ENCODE assay signal across 8 cellular contexts in genomic region chr16:4538067-4538385, GRCh38. TPM values are rescaled to one million over a fixed set of nuclear protein-coding genes. Genes with fewer than 3 reads are reported as not detected.
DNase-seq lines count a peak whose midpoint lies in the region; ATAC-seq and TF ChIP-seq lines count a peak whose summit lies in the region.

No MANE protein-coding gene starts in this region.

- no peak overlapping the region for H2AFZ ChIP-seq in Karpas-422 (ENCODE audit: low read length)

- peaks cover 34% of the 10 kb centered on the region for H3K4me1 ChIP-seq in mononuclear cell (ENCODE audit: insufficient read depth, low read length)
- H3K4me1 ChIP-seq in Karpas-422 (ENCODE audit: low read length) = no peaks in the 10 kb centered on the region

- H3K4me2 ChIP-seq in Karpas-422 (ENCODE audit: low read depth, low read length, poor library complexity, severe bottlenecking) = no peak overlapping the region

- H3K9me2 ChIP-seq in Karpas-422 (replicated peaks; ENCODE audit: insufficient read depth, low read length) = no peaks in the 10 kb centered on the region

- no peak overlapping the region for H3K9ac ChIP-seq in Karpas-422 (ENCODE audit: low read length)

- H3K27me3 ChIP-seq in AG04450 (ENCODE audit: control insufficient read depth, insufficient read depth, low read length) (peaks cover 12% of the 10 kb centered on the region), mononuclear cell (ENCODE audit: insufficient read depth, low read length) (no peaks in the 10 kb centered on the region), Karpas-422 (ENCODE audit: low read length) (no peaks in the 10 kb centered on the region)

- no peaks in the 10 kb centered on the region for H3K79me2 ChIP-seq in Karpas-422 (ENCODE audit: low read length)

- H3K9me3 Mint-ChIP-seq in IgD-negative memory B cell = peaks cover 5 to 9% (median 6%) of the 10 kb centered on the region in 3 donors

- peak overlapping the region; percentile 3 to 87 (median 79) for H3K4me3 Mint-ChIP-seq in IgD-negative memory B cell

- DNase-seq in AG04450 (ENCODE audit: low read depth, low spot score) = no peak
- no peak for DNase-seq in coronary artery (ENCODE audit: low spot score)
- DNase-seq in Karpas-422 = no peak
- DNase-seq in SK-N-DZ (ENCODE audit: low spot score) = no peak
- DNase-seq in pons (ENCODE audit: low spot score) = no peak

- no peak overlapping the region for H3K27ac Mint-ChIP-seq in IgD-negative memory B cell

- peaks cover 2% of the 10 kb centered on the region for H3K36me3 Mint-ChIP-seq in IgD-negative memory B cell

- TF ChIP-seq CTCF in AG04450 (IDR thresholded peaks at IDR 0.05; ENCODE audit: low read depth, low read length) = no peak
- TF ChIP-seq CTCF in coronary artery (IDR thresholded peaks at IDR 0.05) = no peak

- CTCF ChIA-PET in AG04450 (lab: Charles Lee) = interaction anchor here (0.5 kb wide), 1 partner anchor 61 kb away, joined by 5 read pairs; no protein-coding TSS in a partner anchor

- no peaks in the 10 kb centered on the region for H3K27me3 Mint-ChIP-seq in IgD-negative memory B cell

- H3K4me3 ChIP-seq in AG04450 (ENCODE audit: low read depth, low read length) (peak overlapping the region; percentile 76), coronary artery (peak overlapping the region; percentile 92), mononuclear cell (ENCODE audit: low read length) (peak overlapping the region; percentile 57), Karpas-422 (ENCODE audit: low read length) (no peak overlapping the region)

- peaks cover 20% of the 10 kb centered on the region for H3K9me3 ChIP-seq in AG04450 (ENCODE audit: control insufficient read depth, insufficient read depth, low read length)
- no peaks in the 10 kb centered on the region for H3K9me3 ChIP-seq in mononuclear cell (ENCODE audit: low read depth, low read length)
- no peaks in the 10 kb centered on the region; the same call in none of the 2 replicates for H3K9me3 ChIP-seq in Karpas-422 (ENCODE audit: low read length)

- POLR2A ChIA-PET in AG04450 (lab: Yijun Ruan, JAX) = interaction anchor here (0.6 kb wide), 1 partner anchor 57 kb away, joined by 5 read pairs; no protein-coding TSS in a partner anchor

- H3K36me3 ChIP-seq in Karpas-422 (ENCODE audit: insufficient read depth, low read length) = no peaks in the 10 kb centered on the region

- H3K4me1 Mint-ChIP-seq in IgD-negative memory B cell = peaks cover 11 to 14% (median 14%) of the 10 kb centered on the region in 3 donors

- no peak overlapping the region for H3K27ac ChIP-seq in AG04450 (ENCODE audit: low read depth, low read length)
- H3K27ac ChIP-seq in coronary artery = peak overlapping the region; percentile 90 to 92
- H3K27ac ChIP-seq in Karpas-422 (ENCODE audit: low read length) = no peak overlapping the region

- no peaks in the 10 kb centered on the region for H4K20me1 ChIP-seq in Karpas-422 (ENCODE audit: insufficient read depth, low read depth, low read length)

- ATAC-seq in GM19372 (IDR thresholded peaks at IDR 0.05; ENCODE audit: low read depth, unreplicated experiment) = peak; percentile 18

RNA-seq across cellular contexts. Expression of gene CDIP1, which starts 0.5 kb away (rescaled TPM):
- polyA plus RNA-seq in AG04450 (2011; rRNA removed) (12.2 and 14.9 TPM in 2 replicates), IgD-negative memory B cell (28.5 TPM)
- 7.9 and 9.4 TPM in 2 replicates for polyA minus RNA-seq in AG04450 (2011; rRNA and poly(A)+ RNA removed)
- 8.0 TPM for total RNA-seq in mononuclear cell
- not detected in 2 replicates for total RNA-seq in Karpas-422 (2014; rRNA removed; shearing (Covaris generic); ENCODE audit: low replicate concordance)
- 29.1 and 33.1 TPM in 2 replicates for polyA plus RNA-seq in SK-N-DZ (2014; cell fraction: cytosol; rRNA removed)
- 11.1 and 15.7 TPM in 2 replicates for polyA plus RNA-seq in SK-N-DZ (2014; cell fraction: nucleus; rRNA removed)

RNA-seq across cellular contexts. Expression of gene C16orf96, which starts 18.1 kb away (rescaled TPM):
- not detected in 2 replicates for polyA plus RNA-seq in AG04450 (2011; rRNA removed)
- polyA minus RNA-seq in AG04450 (2011; rRNA and poly(A)+ RNA removed) = not detected in 2 replicates
- polyA plus RNA-seq in IgD-negative memory B cell = 0.05 TPM
- total RNA-seq in mononuclear cell = 0.42 TPM
- not detected in 2 replicates for total RNA-seq in Karpas-422 (2014; rRNA removed; shearing (Covaris generic); ENCODE audit: low replicate concordance)
- polyA plus RNA-seq in SK-N-DZ (2014; cell fraction: cytosol; rRNA removed) = 0.06 TPM in 1 of 2 replicates, not detected in the other
- 0.08 TPM in 1 of 2 replicates, not detected in the other for polyA plus RNA-seq in SK-N-DZ (2014; cell fraction: nucleus; rRNA removed)

Comparison
In these comparisons a context has a peak if more than half of its experiments do, and no peak if none do; other contexts are left out.
1. H3K27ac ChIP-seq: peak in coronary artery (2 of 2); none in AG04450 (single experiment) and Karpas-422 (single experiment).